ENCODE assay signal across 26 cellular contexts in the genomic region with DNA sequence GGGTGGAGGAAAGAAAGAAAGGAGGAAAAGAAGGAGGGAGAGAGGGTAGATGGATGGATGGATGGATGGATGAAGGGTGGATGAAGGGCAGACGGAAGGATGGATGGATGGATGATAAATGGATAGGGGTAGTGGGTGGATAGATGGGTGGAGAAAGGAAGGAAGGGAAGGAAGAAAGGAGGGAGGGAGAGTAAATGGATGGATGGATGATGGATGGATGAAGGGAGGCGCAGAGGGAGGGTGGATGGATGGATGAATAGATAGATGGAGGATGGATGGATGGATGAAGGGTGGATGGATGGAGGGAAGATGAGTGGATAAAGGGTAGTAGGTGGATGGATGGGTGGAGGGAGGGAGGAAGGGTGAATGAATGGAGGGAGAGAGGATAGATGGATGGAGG.
"Had no signal": no experiment of that assay in that cellular context is flagged by ENCODE, and none has a peak within 500 bp of the region (broad histone marks: within the 10 kb centered on the region; RNA-seq: fewer than 3 reads in every experiment).

No MANE protein-coding gene starts in this region.

- H3K9me3 ChIP-seq: left lung, neutrophil, vagina had no signal

- H3K27me3 ChIP-seq: left lung, neural progenitor cell, tibial nerve, vagina had no signal

- H3K36me3 ChIP-seq: left lung, neutrophil, tibial nerve, vagina had no signal

- ATAC-seq: left colon; left lung; natural killer cell; stimulated activated memory B cell treated with anti-CD40 and anti-IgM and Interleukin-4, amounts not matched to agents 10 μg/mL and 1 μg/mL and 100 μg/mL, for 72 hours; stimulated activated naive CD8-positive, alpha-beta T cell treated with anti-CD3 and anti-CD28 coated beads, Interleukin-15, amount 100 ng/mL, for 72 hours had no signal

- DNase-seq: hypothalamus; immature natural killer cell; kidney; left colon; left lung; mesendoderm; naive B cell; natural killer cell; nephron progenitor cell; occipital lobe; retina; right cardiac atrium; stimulated activated CD4-positive, alpha-beta T cell treated with anti-CD3 and anti-CD28 coated beads, Interleukin-1b, Interleukin-23, amount 100 ng/mL, for 48 hours; stimulated activated CD4-positive, alpha-beta T cell treated with anti-CD3 and anti-CD28 coated beads, Interleukin-2, amount 100 ng/mL, for 48 hours; stimulated activated CD4-positive, alpha-beta T cell treated with anti-CD3 and anti-CD28 coated beads, Interleukin-4, amount 100 ng/mL, for 4 hours; stimulated activated CD8-positive, alpha-beta memory T cell treated with anti-CD3 and anti-CD28 coated beads, Interleukin-4, amount 100 ng/mL, for 48 hours; stimulated activated naive CD4-positive, alpha-beta T cell treated with Interleukin-2 at 50 U/mL for 16 hours; stimulated activated naive CD8-positive, alpha-beta T cell treated with anti-CD3 and anti-CD28 coated beads, Interleukin-15, amount 100 ng/mL, for 72 hours had no signal

- H3K27ac ChIP-seq: left lung, neural progenitor cell, neutrophil, parathyroid adenoma, tibial nerve had no signal

- H3K4me1 ChIP-seq: left lung, neural progenitor cell, parathyroid adenoma, tibial nerve, vagina had no signal

- H3K4me3 ChIP-seq: left lung, lung, neural progenitor cell, smooth muscle cell, tibial nerve, vagina had no signal
